ENCODE assay signal across 8 cellular contexts in the genomic region with DNA sequence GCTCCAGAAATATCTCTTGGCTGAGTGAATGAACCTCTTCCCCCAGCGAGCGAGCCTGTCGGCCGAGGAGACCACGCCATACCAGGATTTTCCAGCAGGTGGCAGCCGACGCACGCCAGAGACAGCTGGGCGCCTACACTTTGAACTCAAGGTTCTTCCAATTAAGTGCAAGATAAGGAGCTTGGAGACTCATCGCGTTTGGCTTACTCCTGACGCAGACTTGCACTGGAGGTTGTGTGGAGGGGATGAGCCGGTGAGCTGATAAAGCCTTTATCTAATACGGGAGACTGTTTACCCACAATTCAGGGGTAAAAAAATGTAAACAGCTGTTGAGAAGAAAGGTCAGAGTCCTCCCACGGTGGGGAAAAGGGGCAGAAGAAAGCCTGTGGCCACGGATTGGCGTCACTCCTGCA. TPM values are rescaled to one million over a fixed set of nuclear protein-coding genes. Genes with fewer than 3 reads are reported as not detected.
DNase-seq lines count a peak whose midpoint lies in the region; ATAC-seq and TF ChIP-seq lines count a peak whose summit lies in the region.

No MANE protein-coding gene starts in this region.

- H3K4me1 Mint-ChIP-seq in CD14-positive monocyte (peaks cover 3% of the 10 kb centered on the region), endodermal cell (peaks cover 12% of the 10 kb centered on the region)

- intact Hi-C loops in CD14-positive monocyte (cut with micrococcal nuclease): loop anchor here (1.0 to 10.0 kb wide), 3 partner anchors 745 to 928 kb away; no protein-coding TSS in a partner anchor

- H3K9ac ChIP-seq in endodermal cell (ENCODE audit: extremely low read depth, low read length, poor library complexity, severe bottlenecking): no peak overlapping the region

- DNase-seq in CD14-positive monocyte (ENCODE audit: low spot score) (peak; percentile 61), NOMO-1 (lab: John Stamatoyannopoulos, UW; ENCODE audit: unreplicated experiment in 2 of 2) (peak; percentile 65 to 71), endodermal cell (peak; percentile 95), mesenteric fat pad (ENCODE audit: low spot score) (peak; percentile 93)
- peak; percentile 18 to 22 for DNase-seq in activated CD8-positive, alpha-beta memory T cell treated with anti-CD3 and anti-CD28 coated beads for 4 hours (ENCODE audit: low read depth in 2 of 2)
- DNase-seq in stimulated activated CD8-positive, alpha-beta memory T cell treated with anti-CD3 and anti-CD28 coated beads, Interleukin-15, amount 100 ng/mL, for 48 hours (ENCODE audit: low read depth in 2 of 2): peak; percentile 26 to 38

- no peak overlapping the region for H3K4me3 Mint-ChIP-seq in CD14-positive monocyte
- peak overlapping the region; percentile 6 for H3K4me3 Mint-ChIP-seq in endodermal cell

- no peak overlapping the region for H3K4me3 ChIP-seq in endodermal cell (ENCODE audit: low read length)

- H3K27me3 Mint-ChIP-seq in CD14-positive monocyte (ENCODE audit: low read depth in 3 of 3): peaks cover 20 to 45% (median 35%) of the 10 kb centered on the region in 3 donors
- H3K27me3 Mint-ChIP-seq in endodermal cell (ENCODE audit: insufficient read depth): peaks cover 86% of the 10 kb centered on the region

- peak; percentile 93 for ATAC-seq in GM19395 (IDR thresholded peaks at IDR 0.05; ENCODE audit: unreplicated experiment)
- peak; percentile 75 for ATAC-seq in HG03565 (IDR thresholded peaks at IDR 0.05; ENCODE audit: unreplicated experiment)

- H3K36me3 Mint-ChIP-seq in CD14-positive monocyte (no peaks in the 10 kb centered on the region), endodermal cell (ENCODE audit: low read depth) (no peaks in the 10 kb centered on the region)

- no peaks in the 10 kb centered on the region for H3K9me3 ChIP-seq in endodermal cell (ENCODE audit: control insufficient read depth, low read length)

- H3K27me3 ChIP-seq in endodermal cell (ENCODE audit: control insufficient read depth, insufficient read depth, low read length, poor library complexity, severe bottlenecking): peaks cover 86% of the 10 kb centered on the region

- H3K9me3 Mint-ChIP-seq in CD14-positive monocyte (peaks cover 0 to 7% (median 3%) of the 10 kb centered on the region in 7 donors), endodermal cell (no peaks in the 10 kb centered on the region)

- no peak overlapping the region for H3K27ac ChIP-seq in endodermal cell (ENCODE audit: low read depth, low read length)

- H3K27ac Mint-ChIP-seq in CD14-positive monocyte (no peak overlapping the region), endodermal cell (no peak overlapping the region)

- H3K4me1 ChIP-seq in endodermal cell (ENCODE audit: control insufficient read depth, insufficient read depth, low read length): peaks cover 1% of the 10 kb centered on the region

- WGBS in endodermal cell (ENCODE audit: insufficient coverage in 1 of 2, insufficient read length in 1 of 2), 2 experiments: 14 to 18% methylated on average over 15 to 17 of the region's 17 CpGs

- TF ChIP-seq CTCF in CD14-positive monocyte (IDR thresholded peaks at IDR 0.05) (peak; percentile 92), endodermal cell (conservative IDR thresholded peaks at IDR 0.05) (peak; percentile 97)

- H3K36me3 ChIP-seq in endodermal cell (ENCODE audit: control insufficient read depth, insufficient read depth, low read length): no peaks in the 10 kb centered on the region

RNA-seq across cellular contexts. Expression of a gene that starts 45.9 kb away (rescaled TPM):
- polyA plus RNA-seq in CD14-positive monocyte: not detected
- under 1 TPM in 1 of 2 donors, not detected in 1; 0.18 TPM for total RNA-seq in endodermal cell
- 3.8 TPM for polyA plus RNA-seq in endodermal cell (2013, experiment 1 of 2)
- 4.6 TPM for polyA plus RNA-seq in endodermal cell (2013, experiment 2 of 2)
- 2.4 TPM for total RNA-seq in mesenteric fat pad

Comparison
In these comparisons a context has a peak if more than half of its experiments do, and no peak if none do; other contexts are left out.
1. DNase-seq: peak in every context shown above with its lines; median percentile 95 in endodermal cell; 93 in mesenteric fat pad; 68 in NOMO-1; 61 in CD14-positive monocyte; 32 in stimulated activated CD8-positive, alpha-beta memory T cell treated with anti-CD3 and anti-CD28 coated beads, Interleukin-15, amount 100 ng/mL, for 48 hours; 20 in activated CD8-positive, alpha-beta memory T cell treated with anti-CD3 and anti-CD28 coated beads for 4 hours.